ENCODE assay signal across 10 cellular contexts in the genomic region with DNA sequence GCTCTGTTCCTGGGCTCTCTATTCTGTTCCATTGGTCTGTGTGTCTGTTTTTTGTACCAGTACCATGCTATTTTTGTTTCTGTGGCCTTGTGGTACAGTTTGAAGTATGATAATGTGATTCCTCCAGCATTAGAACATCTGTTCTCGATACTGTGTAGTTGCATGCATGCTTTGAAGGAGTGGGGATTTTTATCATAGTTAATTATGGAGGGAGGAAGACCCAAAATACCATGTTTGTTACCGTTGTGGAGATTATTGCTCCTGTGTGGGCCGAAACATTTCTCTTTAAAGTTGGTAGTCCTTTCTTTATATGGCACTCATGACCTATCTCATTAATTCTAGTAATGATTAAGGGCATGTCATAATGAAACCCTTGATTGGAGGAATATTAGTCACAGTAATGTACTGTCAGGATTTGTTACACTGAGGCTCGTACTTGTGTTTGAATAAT.
DNase-seq lines count a peak whose midpoint lies in the region; ATAC-seq and TF ChIP-seq lines count a peak whose summit lies in the region.
"Had no signal": no experiment of that assay in that cellular context is flagged by ENCODE, and none has a peak within 500 bp of the region (broad histone marks: within the 10 kb centered on the region; RNA-seq: fewer than 3 reads in every experiment).

No MANE protein-coding gene starts in this region.

- H3K4me3 ChIP-seq in AG10803 (ENCODE audit: low read length) (no peak overlapping the region), lower lobe of right lung (no peak overlapping the region)

- peak; percentile 62 for DNase-seq in AG10803 (ENCODE audit: low read depth)
- DNase-seq in pons (ENCODE audit: low spot score) = no peak
- no peak for DNase-seq in NCI-H146 treated with DMSO at 0.1 percent for 48 hours (lab: John Stamatoyannopoulos, UW; ENCODE audit: unreplicated experiment)
- DNase-seq in lower lobe of right lung = no peak
- DNase-seq in NCI-H774 (lab: John Stamatoyannopoulos, UW) = no peak
- DNase-seq: T-helper 17 cell had no signal

- peaks cover 11% of the 10 kb centered on the region for H3K4me1 ChIP-seq in lower lobe of right lung

- peak; percentile 93 for ATAC-seq in GM18873 (IDR thresholded peaks at IDR 0.05; ENCODE audit: low FRiP score, unreplicated experiment)
- ATAC-seq in HG02943 (IDR thresholded peaks at IDR 0.05; ENCODE audit: low read depth, unreplicated experiment) = peak; percentile 82
- no peak for ATAC-seq in lower lobe of right lung
- ATAC-seq: T-helper 17 cell had no signal

- peaks cover 2% of the 10 kb centered on the region for H3K4me1 Mint-ChIP-seq in activated naive CD8-positive, alpha-beta T cell (ENCODE audit: low read depth)

- peak overlapping the region; percentile 65 for H3K27ac Mint-ChIP-seq in activated naive CD8-positive, alpha-beta T cell
- H3K27ac Mint-ChIP-seq: dendritic cell treated with granulocyte-macrophage colony-stimulating factor and Interleukin-4, amounts not matched to agents 40 ng/mL and 50 ng/mL, for 4 days; T-helper 17 cell had no signal

- TF ChIP-seq CTCF in AG10803 (conservative IDR thresholded peaks at IDR 0.05; ENCODE audit: low read length) (no peak), lower lobe of right lung (IDR thresholded peaks at IDR 0.05) (no peak)

- no peak overlapping the region for H3K27ac ChIP-seq in lower lobe of right lung

- no peaks in the 10 kb centered on the region for H3K9me3 ChIP-seq in lower lobe of right lung

- no peaks in the 10 kb centered on the region for H3K27me3 Mint-ChIP-seq in activated naive CD8-positive, alpha-beta T cell
- H3K27me3 Mint-ChIP-seq: dendritic cell treated with granulocyte-macrophage colony-stimulating factor and Interleukin-4, amounts not matched to agents 40 ng/mL and 50 ng/mL, for 4 days; T-helper 17 cell had no signal

- H3K36me3 Mint-ChIP-seq in activated naive CD8-positive, alpha-beta T cell = peaks cover 42% of the 10 kb centered on the region

- H3K4me3 Mint-ChIP-seq in activated naive CD8-positive, alpha-beta T cell = no peak overlapping the region
- H3K4me3 Mint-ChIP-seq: dendritic cell treated with granulocyte-macrophage colony-stimulating factor and Interleukin-4, amounts not matched to agents 40 ng/mL and 50 ng/mL, for 4 days; T-helper 17 cell had no signal

- no peaks in the 10 kb centered on the region for H3K36me3 ChIP-seq in lower lobe of right lung

- no peaks in the 10 kb centered on the region for H3K27me3 ChIP-seq in lower lobe of right lung (ENCODE audit: low read depth)

- H3K9me3 Mint-ChIP-seq in activated naive CD8-positive, alpha-beta T cell (ENCODE audit: low read depth) = no peaks in the 10 kb centered on the region

- intact Hi-C loops in lower lobe of right lung (cut with DNase I) = no loop called here

Comparison
In these comparisons a context has a peak if more than half of its experiments do, and no peak if none do; other contexts are left out.
1. ATAC-seq: peak in GM18873 (single experiment) and HG02943 (single experiment); none in lower lobe of right lung (0 of 2).